ENCODE assay signal across 25 cellular contexts in genomic region chr2:3956892-3957291, GRCh38.
"Had no signal": no experiment of that assay in that cellular context is flagged by ENCODE, and none has a peak within 500 bp of the region (broad histone marks: within the 10 kb centered on the region; RNA-seq: fewer than 3 reads in every experiment).

No MANE protein-coding gene starts in this region.

- H3K36me3 Mint-ChIP-seq: immature natural killer cell; memory B cell; natural killer cell treated with Interleukin-12 subunit alpha and Interleukin-12 subunit beta and Interleukin-15 and Interleukin-18, amount 100 ng/mL, for 72 hours had no signal

- DNase-seq: cortex of kidney; dorsolateral prefrontal cortex; effector CD8-positive, alpha-beta T cell; gastrocnemius medialis; heart right ventricle; hypothalamus; immature natural killer cell; left cardiac atrium; left ventricle myocardium inferior; lower lobe of right lung; midbrain; sigmoid colon; stimulated activated CD4-positive, alpha-beta T cell treated with anti-CD3 and anti-CD28 coated beads, Interleukin-12 subunit alpha, Interleukin-12 subunit beta, amount 100 ng/mL, for 4 hours; stimulated activated naive CD4-positive, alpha-beta T cell; thyroid gland; uterus had no signal

- H3K4me1 Mint-ChIP-seq: immature natural killer cell, memory B cell had no signal

- H3K27me3 Mint-ChIP-seq: memory B cell; natural killer cell treated with Interleukin-12 subunit alpha and Interleukin-12 subunit beta and Interleukin-15 and Interleukin-18, amount 100 ng/mL, for 72 hours had no signal

- H3K36me3 ChIP-seq: gastrocnemius medialis, heart right ventricle, left ventricle myocardium inferior, lower lobe of right lung, neutrophil, sigmoid colon, suprapubic skin, thyroid gland, upper lobe of left lung, uterus had no signal

- H3K4me3 Mint-ChIP-seq: immature natural killer cell; memory B cell; natural killer cell treated with Interleukin-12 subunit alpha and Interleukin-12 subunit beta and Interleukin-15 and Interleukin-18, amount 100 ng/mL, for 72 hours had no signal

- H3K27ac Mint-ChIP-seq: immature natural killer cell; memory B cell; natural killer cell treated with Interleukin-12 subunit alpha and Interleukin-12 subunit beta and Interleukin-15 and Interleukin-18, amount 100 ng/mL, for 72 hours had no signal

- H3K9me3 ChIP-seq: gastrocnemius medialis, heart right ventricle, left ventricle myocardium inferior, lower lobe of right lung, neutrophil, sigmoid colon, suprapubic skin, thyroid gland, upper lobe of left lung, uterus had no signal

- H3K4me3 ChIP-seq: dorsolateral prefrontal cortex, gastrocnemius medialis, heart right ventricle, left ventricle myocardium inferior, lower lobe of right lung, sigmoid colon, skin epidermis, suprapubic skin, thyroid gland, upper lobe of left lung, uterus had no signal

- ATAC-seq: esophagus mucosa, gastrocnemius medialis, heart right ventricle, lower lobe of right lung had no signal

- H3K27ac ChIP-seq: dorsolateral prefrontal cortex, gastrocnemius medialis, heart right ventricle, left ventricle myocardium inferior, lower lobe of right lung, neutrophil, sigmoid colon, skin epidermis, suprapubic skin, thyroid gland, upper lobe of left lung, uterus had no signal

- H3K4me1 ChIP-seq: gastrocnemius medialis, heart right ventricle, left ventricle myocardium inferior, lower lobe of right lung, sigmoid colon, suprapubic skin, thyroid gland, upper lobe of left lung, uterus had no signal

- H3K9me3 Mint-ChIP-seq: memory B cell; natural killer cell treated with Interleukin-12 subunit alpha and Interleukin-12 subunit beta and Interleukin-15 and Interleukin-18, amount 100 ng/mL, for 72 hours had no signal

- H3K27me3 ChIP-seq: gastrocnemius medialis, neutrophil, sigmoid colon, thyroid gland, upper lobe of left lung, uterus had no signal

- FAIRE-seq: endometrium, keratinocyte had no signal
